ENCODE assay signal across 15 cellular contexts in genomic region chr7:6210973-6211372, GRCh38.
DNase-seq lines count a peak whose midpoint lies in the region; ATAC-seq and TF ChIP-seq lines count a peak whose summit lies in the region.
"Had no signal": no experiment of that assay in that cellular context is flagged by ENCODE, and none has a peak within 500 bp of the region (broad histone marks: within the 10 kb centered on the region; RNA-seq: fewer than 3 reads in every experiment).

No MANE protein-coding gene starts in this region.

- H2BK20ac ChIP-seq in H9 (ENCODE audit: low read depth, low read length, poor library complexity, severe bottlenecking): no peak overlapping the region

- no peaks in the 10 kb centered on the region; the same call in 1 of the 2 replicates for H3K9me2 ChIP-seq in GM23338 (ENCODE audit: insufficient read depth)

- no peak overlapping the region for H3K23ac ChIP-seq in H9 (ENCODE audit: insufficient read length, low read depth, low read length)

- peaks cover 8% of the 10 kb centered on the region; the same call in 2 of the 3 replicates for H3K36me3 Mint-ChIP-seq in GM23338 (ENCODE audit: low read depth)
- H3K36me3 Mint-ChIP-seq in H9 (ENCODE audit: insufficient read depth in 1 of 3, low read depth in 3 of 3): peaks cover 3 to 6% (median 3%) of the 10 kb centered on the region in 3 experiments; a peak in 6 of 7 replicates
- H3K36me3 Mint-ChIP-seq in nephron (ENCODE audit: low read depth): peaks cover 5% of the 10 kb centered on the region
- no peaks in the 10 kb centered on the region for H3K36me3 Mint-ChIP-seq in activated CD4-positive, alpha-beta memory T cell treated with anti-CD3 and anti-CD28 coated beads, Interleukin-2, amount 10 ng/mL, durations not matched to agents 7 days and 5 days (ENCODE audit: low read depth)
- H3K36me3 Mint-ChIP-seq: CD8-positive, alpha-beta T cell had no signal

- H2BK120ac ChIP-seq in H9 (ENCODE audit: low read depth, low read length, poor library complexity, severe bottlenecking): no peak overlapping the region

- WGBS in H9 (ENCODE audit: extremely low coverage, insufficient read length, low lambda C conversion rate): no CpG with 5 or more reads among the region's 5 CpGs

- no peak overlapping the region for H3K9ac ChIP-seq in H9 (ENCODE audit: extremely low read depth, insufficient read length, low read length)
- H3K9ac ChIP-seq: BLaER1 treated with 17β-estradiol and CSF1 and Interleukin-3, amounts not matched to agents 10 nM and 100 nM; GM23248 had no signal

- H4K5ac ChIP-seq in H9 (ENCODE audit: insufficient read length, low read depth, low read length): no peak overlapping the region

- H3K27ac ChIP-seq in GM23338 (ENCODE audit: low read depth) (no peak overlapping the region), H9 (ENCODE audit: insufficient read length, low read depth, low read length) (no peak overlapping the region), WERI-Rb-1 (no peak overlapping the region)
- H3K27ac ChIP-seq: BLaER1 treated with 17β-estradiol and CSF1 and Interleukin-3, amounts not matched to agents 10 nM and 100 nM; GM23248 had no signal

- H4K20me1 ChIP-seq in GM23338 (replicated peaks; ENCODE audit: insufficient read depth) (no peaks in the 10 kb centered on the region), H9 (ENCODE audit: control insufficient read depth, insufficient read depth, insufficient read length) (no peaks in the 10 kb centered on the region)

- CTCF ChIA-PET in activated CD4-positive, alpha-beta memory T cell treated with anti-CD3 and anti-CD28 coated beads, Interleukin-2, amount 10 ng/mL, durations not matched to agents 7 days and 5 days (lab: Charles Lee): no interaction called here

- no peaks in the 10 kb centered on the region for H3K79me1 ChIP-seq in H9 (ENCODE audit: insufficient read depth, low read depth, low read length, poor library complexity, severe bottlenecking)

- H4K8ac ChIP-seq in H9 (replicated peaks; ENCODE audit: insufficient read length, low read depth, low read length): no peak overlapping the region

- no peaks in the 10 kb centered on the region for H3K23me2 ChIP-seq in H9 (ENCODE audit: insufficient read length, low read depth, low read length, poor library complexity, severe bottlenecking)

- H3K4me2 ChIP-seq in GM23338: no peak overlapping the region
- no peak overlapping the region for H3K4me2 ChIP-seq in H9 (ENCODE audit: insufficient read depth, insufficient read length, low read length)
- H3K4me2 ChIP-seq: BLaER1 treated with 17β-estradiol and CSF1 and Interleukin-3, amounts not matched to agents 10 nM and 100 nM had no signal

- H4K91ac ChIP-seq in H9 (ENCODE audit: insufficient read length, low read depth, low read length): no peak overlapping the region

- H3K36me3 ChIP-seq in GM23338 (ENCODE audit: insufficient read depth) (no peaks in the 10 kb centered on the region), WERI-Rb-1 (no peaks in the 10 kb centered on the region)

- no peak overlapping the region; the same call in 1 of the 2 replicates for H3K14ac ChIP-seq in H9 (ENCODE audit: insufficient read depth, low read length)

- H3K27me3 ChIP-seq in GM23338 (ENCODE audit: insufficient read depth): no peaks in the 10 kb centered on the region
- H3K27me3 ChIP-seq in H9 (ENCODE audit: insufficient read depth, low read length): no peaks in the 10 kb centered on the region
- H3K27me3 ChIP-seq in WERI-Rb-1 (ENCODE audit: insufficient read depth, low read depth, severe bottlenecking): no peaks in the 10 kb centered on the region
- H3K27me3 ChIP-seq: BLaER1 treated with 17β-estradiol and CSF1 and Interleukin-3, amounts not matched to agents 10 nM and 100 nM had no signal

- H3K4me1 Mint-ChIP-seq in GM23338: peaks cover 12% of the 10 kb centered on the region
- H3K4me1 Mint-ChIP-seq in H9: peaks cover 13 to 18% of the 10 kb centered on the region in 2 experiments
- peaks cover 18% of the 10 kb centered on the region for H3K4me1 Mint-ChIP-seq in nephron
- H3K4me1 Mint-ChIP-seq in activated CD4-positive, alpha-beta memory T cell treated with anti-CD3 and anti-CD28 coated beads, Interleukin-2, amount 10 ng/mL, durations not matched to agents 7 days and 5 days: no peaks in the 10 kb centered on the region
- H3K4me1 Mint-ChIP-seq: B cell had no signal

- no peak overlapping the region for H3K56ac ChIP-seq in H9 (ENCODE audit: insufficient read length, low read depth, low read length)

- H3K27ac Mint-ChIP-seq in GM23338: peak overlapping the region; percentile 11; the same call in 1 of the 2 replicates
- peak overlapping the region in 2 of 3 experiments; percentile 18 to 83; a peak in 4 of 7 replicates for H3K27ac Mint-ChIP-seq in H9
- peak overlapping the region in 2 of 3 experiments; percentile 8 to 16 for H3K27ac Mint-ChIP-seq in nephron
- H3K27ac Mint-ChIP-seq in activated CD4-positive, alpha-beta memory T cell treated with anti-CD3 and anti-CD28 coated beads, Interleukin-2, amount 10 ng/mL, durations not matched to agents 7 days and 5 days: no peak overlapping the region
- H3K27ac Mint-ChIP-seq: B cell; CD8-positive, alpha-beta T cell had no signal

- H3K79me2 ChIP-seq in GM23338 (replicated peaks; ENCODE audit: insufficient read depth): peaks cover 41% of the 10 kb centered on the region
- H3K79me2 ChIP-seq in H9 (ENCODE audit: insufficient read depth, low read length): no peaks in the 10 kb centered on the region

- no peak for TF ChIP-seq CTCF in GM23338 (conservative IDR thresholded peaks at IDR 0.05; ENCODE audit: low read depth in 2 of 2)
- TF ChIP-seq CTCF in H9 (conservative IDR thresholded peaks at IDR 0.05): no peak
- TF ChIP-seq CTCF in WERI-Rb-1 (IDR thresholded peaks at IDR 0.05; ENCODE audit: low read depth, low read length): no peak
- no peak for TF ChIP-seq CTCF in nephron (IDR thresholded peaks at IDR 0.05; ENCODE audit: unreplicated experiment in 3 of 3)

- H3K9me3 Mint-ChIP-seq in GM23338 (peaks cover 8% of the 10 kb centered on the region; the same call in 2 of the 3 replicates), H9 (peaks cover 5 to 7% of the 10 kb centered on the region in 2 experiments; a peak in 4 of 5 replicates), nephron (peaks cover 4% of the 10 kb centered on the region)
- no peaks in the 10 kb centered on the region for H3K9me3 Mint-ChIP-seq in activated CD4-positive, alpha-beta memory T cell treated with anti-CD3 and anti-CD28 coated beads, Interleukin-2, amount 10 ng/mL, durations not matched to agents 7 days and 5 days
- H3K9me3 Mint-ChIP-seq: CD8-positive, alpha-beta T cell had no signal

- H3F3A ChIP-seq in GM23338 (replicated peaks; ENCODE audit: low read depth): no peaks in the 10 kb centered on the region

- H3K4ac ChIP-seq in H9 (ENCODE audit: low read depth, low read length): no peak overlapping the region

- H2BK5ac ChIP-seq in H9 (ENCODE audit: insufficient read length, low read length): no peak overlapping the region

- H2BK15ac ChIP-seq in H9 (ENCODE audit: low read depth, low read length): no peak overlapping the region

- no peak overlapping the region for H2BK12ac ChIP-seq in H9 (ENCODE audit: insufficient read length, low read depth, low read length)

- H3K4me3 ChIP-seq in GM23338: no peak overlapping the region
- no peak overlapping the region for H3K4me3 ChIP-seq in WERI-Rb-1 (ENCODE audit: low read depth, low read length)
- H3K4me3 ChIP-seq: BLaER1 treated with 17β-estradiol and CSF1 and Interleukin-3, amounts not matched to agents 10 nM and 100 nM; GM12878; GM23248 had no signal

- peak; percentile 63 for ATAC-seq in GM23338
- ATAC-seq: CD8-positive, alpha-beta T cell; GM12878 had no signal

- 0 out of 2 replicates have a peak, but pooled peaks cover 5% of the 10 kb centered on the region for H3K4me1 ChIP-seq in GM23338 (ENCODE audit: insufficient read depth)
- no peaks in the 10 kb centered on the region; the same call in 1 of the 2 replicates for H3K4me1 ChIP-seq in H9 (ENCODE audit: insufficient read depth, low read length)

- no peak overlapping the region for H2AFZ ChIP-seq in GM23338
- no peak overlapping the region for H2AFZ ChIP-seq in H9 (ENCODE audit: low read length)
- H2AFZ ChIP-seq: GM23248 had no signal

- H3K27me3 Mint-ChIP-seq in GM23338 (ENCODE audit: insufficient read depth, low read depth, poor library complexity): peaks cover 4% of the 10 kb centered on the region
- no peaks in the 10 kb centered on the region for H3K27me3 Mint-ChIP-seq in H9 (ENCODE audit: low read depth)
- H3K27me3 Mint-ChIP-seq in nephron (ENCODE audit: low read depth): peaks cover 5% of the 10 kb centered on the region
- H3K27me3 Mint-ChIP-seq in activated CD4-positive, alpha-beta memory T cell treated with anti-CD3 and anti-CD28 coated beads, Interleukin-2, amount 10 ng/mL, durations not matched to agents 7 days and 5 days: peaks cover 25% of the 10 kb centered on the region

- H3K9me3 ChIP-seq in H9 (ENCODE audit: control insufficient read depth, low read depth, low read length) (no peaks in the 10 kb centered on the region), WERI-Rb-1 (ENCODE audit: severe bottlenecking) (no peaks in the 10 kb centered on the region)

- POLR2A ChIA-PET in activated CD4-positive, alpha-beta memory T cell treated with anti-CD3 and anti-CD28 coated beads, Interleukin-2, amount 10 ng/mL, durations not matched to agents 7 days and 5 days (lab: Charles Lee): no interaction called here

- H3K4me3 Mint-ChIP-seq in GM23338: no peak overlapping the region
- H3K4me3 Mint-ChIP-seq in H9: no peak overlapping the region
- H3K4me3 Mint-ChIP-seq in nephron: no peak overlapping the region
- no peak overlapping the region for H3K4me3 Mint-ChIP-seq in activated CD4-positive, alpha-beta memory T cell treated with anti-CD3 and anti-CD28 coated beads, Interleukin-2, amount 10 ng/mL, durations not matched to agents 7 days and 5 days
- H3K4me3 Mint-ChIP-seq: B cell; CD8-positive, alpha-beta T cell had no signal

- H2AK5ac ChIP-seq in H9 (ENCODE audit: insufficient read length, low read length): no peak overlapping the region

- no peak overlapping the region for H3K18ac ChIP-seq in H9 (ENCODE audit: insufficient read length, low read depth, low read length)

- no peak for DNase-seq in GM23338 (ENCODE audit: low spot score)
- no peak for DNase-seq in H9
- peak; percentile 14 for DNase-seq in WERI-Rb-1
- DNase-seq in T-helper 1 cell: no peak
- no peak for DNase-seq in DMS79 treated with DMSO at 0.1 percent for 48 hours (lab: John Stamatoyannopoulos, UW)
- DNase-seq in activated CD4-positive, alpha-beta memory T cell treated with anti-CD3 and anti-CD28 coated beads, Interleukin-2, amount 10 ng/mL, durations not matched to agents 7 days and 5 days: no peak
- DNase-seq: Calu3; CD8-positive, alpha-beta T cell; DND-41; EL; GM23248 had no signal

- no peak overlapping the region for H3T11ph ChIP-seq in H9 (ENCODE audit: low read length)

TF ChIP-seq in GM23338, 12 proteins besides CTCF, POLR2A, EP300 and RAD21 (continues in another document):
- no peak for TF ChIP-seq POLR2AphosphoS5 (IDR thresholded peaks at IDR 0.05; ENCODE audit: low read depth)
